1 cellular context compared by ENCODE assay signal in the genomic region with DNA sequence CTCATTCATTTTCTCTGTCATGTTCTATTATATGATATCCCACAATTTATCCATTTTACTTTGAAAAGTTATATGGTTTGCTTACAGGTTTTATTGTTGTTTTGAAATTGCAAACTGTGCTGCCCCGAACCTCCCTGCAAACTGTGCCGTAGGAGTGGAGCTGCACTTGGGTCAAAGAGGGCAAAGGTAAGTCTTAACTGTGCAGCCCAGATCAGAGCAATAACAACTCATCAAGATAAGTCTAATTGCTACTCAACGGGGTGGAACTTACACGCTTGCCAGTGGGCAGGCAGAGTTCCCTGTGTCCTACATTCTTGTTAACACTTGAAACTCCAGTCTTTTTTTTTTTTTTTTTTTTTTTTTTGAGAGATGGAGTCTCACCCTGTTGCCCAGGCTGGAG.
TF ChIP-seq lines count a peak whose summit lies in the region.

No MANE protein-coding gene starts in this region.

TF ChIP-seq in SK-N-SH, 30 proteins besides CTCF, POLR2A, EP300 and RAD21 (continued from another document):
- TF ChIP-seq ELF1 (IDR thresholded peaks at IDR 0.05) (no peak), FOXM1 (IDR thresholded peaks at IDR 0.05; ENCODE audit: low read depth) (no peak), YY1 (IDR thresholded peaks at IDR 0.05; ENCODE audit: low read depth) (no peak), NRF1 (IDR thresholded peaks at IDR 0.05; ENCODE audit: low read depth, low read length) (no peak), RFX5 (IDR thresholded peaks at IDR 0.05; ENCODE audit: low read length) (no peak), POLR2AphosphoS5 (IDR thresholded peaks at IDR 0.05; ENCODE audit: low read depth, low read length) (no peak), MEF2A (IDR thresholded peaks at IDR 0.05; ENCODE audit: borderline replicate concordance, low read depth) (no peak), NFIC (IDR thresholded peaks at IDR 0.05; ENCODE audit: borderline replicate concordance) (no peak), RCOR1 (IDR thresholded peaks at IDR 0.05; ENCODE audit: low read length) (no peak), TAF1 (IDR thresholded peaks at IDR 0.05; ENCODE audit: borderline replicate concordance, low read depth, low read length) (no peak)
- TF ChIP-seq, protein P1, sequence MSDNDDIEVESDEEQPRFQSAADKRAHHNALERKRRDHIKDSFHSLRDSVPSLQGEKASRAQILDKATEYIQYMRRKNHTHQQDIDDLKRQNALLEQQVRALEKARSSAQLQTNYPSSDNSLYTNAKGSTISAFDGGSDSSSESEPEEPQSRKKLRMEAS (IDR thresholded peaks at IDR 0.05; ENCODE audit: low read depth) = no peak
- TF ChIP-seq, protein P2, sequence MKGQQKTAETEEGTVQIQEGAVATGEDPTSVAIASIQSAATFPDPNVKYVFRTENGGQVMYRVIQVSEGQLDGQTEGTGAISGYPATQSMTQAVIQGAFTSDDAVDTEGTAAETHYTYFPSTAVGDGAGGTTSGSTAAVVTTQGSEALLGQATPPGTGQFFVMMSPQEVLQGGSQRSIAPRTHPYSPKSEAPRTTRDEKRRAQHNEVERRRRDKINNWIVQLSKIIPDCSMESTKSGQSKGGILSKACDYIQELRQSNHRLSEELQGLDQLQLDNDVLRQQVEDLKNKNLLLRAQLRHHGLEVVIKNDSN (IDR thresholded peaks at IDR 0.05; ENCODE audit: borderline replicate concordance, low read depth) = no peak
